In genomic region chr4:1640110-1640509, GRCh38 we compare ENCODE assay signal across 22 cellular contexts.
"Had no signal": no experiment of that assay in that cellular context is flagged by ENCODE, and none has a peak within 500 bp of the region (broad histone marks: within the 10 kb centered on the region; RNA-seq: fewer than 3 reads in every experiment).

No MANE protein-coding gene starts in this region.

- H3K4me1 ChIP-seq: left lung had no signal

- FAIRE-seq: endometrium, keratinocyte had no signal

- H3K36me3 ChIP-seq: esophagus squamous epithelium, left lung, neural progenitor cell, prostate gland, stomach, thyroid gland, vagina had no signal

- DNase-seq: effector memory CD4-positive, alpha-beta T cell; erythroblast; esophagus squamous epithelium; foreskin melanocyte; hypothalamus; immature natural killer cell; mesenchymal stem cell; mucosa of descending colon; naive B cell; nucleus accumbens; stimulated activated CD4-positive, alpha-beta T cell treated with anti-CD3 and anti-CD28 coated beads, Interleukin-2, amount 100 ng/mL, for 24 hours; stimulated activated CD4-positive, alpha-beta T cell treated with anti-CD3 and anti-CD28 coated beads, Interleukin-4, amount 100 ng/mL, for 24 hours; stimulated activated naive CD4-positive, alpha-beta T cell treated with Interleukin-2 at 50 U/mL for 16 hours; stomach had no signal

- H3K4me2 ChIP-seq: neural progenitor cell had no signal

- H3K9ac ChIP-seq: neural progenitor cell had no signal

- H3K9me3 ChIP-seq: esophagus squamous epithelium, left lung, mucosa of descending colon, prostate gland, thyroid gland, vagina had no signal

- H3K27ac ChIP-seq: coronary artery, esophagus squamous epithelium, left lung, neural progenitor cell, prostate gland, stomach, thyroid gland, vagina had no signal

- H3K27me3 ChIP-seq: left lung, neural progenitor cell, thyroid gland, vagina had no signal

- H3K4me3 ChIP-seq: coronary artery, esophagus squamous epithelium, left lung, mucosa of descending colon, neural progenitor cell, prostate gland, stomach, thyroid gland, vagina had no signal
